18 cellular contexts compared by ENCODE assay signal in genomic region chr22:46586531-46587011, GRCh38. TPM values are rescaled to one million over a fixed set of nuclear protein-coding genes. Genes with fewer than 3 reads are reported as not detected.
DNase-seq lines count a peak whose midpoint lies in the region; ATAC-seq, FAIRE-seq and TF ChIP-seq lines count a peak whose summit lies in the region.
"Had no signal": no experiment of that assay in that cellular context is flagged by ENCODE, and none has a peak within 500 bp of the region (broad histone marks: within the 10 kb centered on the region; RNA-seq: fewer than 3 reads in every experiment).

No MANE protein-coding gene starts in this region.

- TF ChIP-seq RAD21 in GM12878 (IDR thresholded peaks at IDR 0.05; ENCODE audit: insufficient read depth, low read depth, low read length): no peak

- peak overlapping the region; percentile 78 for H3K27ac ChIP-seq in GM12878 (ENCODE audit: control insufficient read depth, insufficient read depth)
- no peak overlapping the region for H3K27ac ChIP-seq in neuronal stem cell (replicated peaks; ENCODE audit: low read length)
- H3K27ac ChIP-seq in PC-3 (ENCODE audit: low read length): no peak overlapping the region
- H3K27ac ChIP-seq: WERI-Rb-1 had no signal

- no peaks in the 10 kb centered on the region for H3K9me3 Mint-ChIP-seq in activated CD4-positive, alpha-beta T cell treated with anti-CD3 and anti-CD28 coated beads, Interleukin-2, amount 10 ng/mL, durations not matched to agents 7 days and 5 days
- H3K9me3 Mint-ChIP-seq: CD8-positive, alpha-beta T cell had no signal

- RAD21 ChIA-PET in GM12878 (lab: Charles Lee; ENCODE audit: unreplicated experiment): interaction anchor here (0.6 to 1.8 kb wide), 4 partner anchors 9 to 216 kb away, joined by 3 to 6 read pairs (median 4); no protein-coding TSS in a partner anchor

- TF ChIP-seq POLR2A in GM12878 (IDR thresholded peaks at IDR 0.05; ENCODE audit: low read depth, low read length): no peak

- peaks cover 2% of the 10 kb centered on the region for H3K36me3 Mint-ChIP-seq in activated CD4-positive, alpha-beta T cell treated with anti-CD3 and anti-CD28 coated beads, Interleukin-2, amount 10 ng/mL, durations not matched to agents 7 days and 5 days (ENCODE audit: low read depth)
- H3K36me3 Mint-ChIP-seq: CD8-positive, alpha-beta T cell had no signal

- H3K79me1 ChIP-seq in neuronal stem cell (ENCODE audit: low read depth, low read length): peaks cover 19% of the 10 kb centered on the region

- DNase-seq in activated CD4-positive, alpha-beta T cell treated with anti-CD3 and anti-CD28 coated beads, Interleukin-2, amount 10 ng/mL, durations not matched to agents 7 days and 5 days: no peak
- DNase-seq in activated CD4-positive, alpha-beta T cell treated with anti-CD3 and anti-CD28 coated beads, Interleukin-2, amount 50 U/mL, for 48 hours: no peak
- DNase-seq in GM12878 (ENCODE audit: low read depth, low spot score) (no peak), neuronal stem cell (ENCODE audit: low spot score) (no peak), KG1 (lab: John Stamatoyannopoulos, UW) (no peak), PC-3 (no peak), NCI-H2081 treated with DMSO at 0.1 percent for 48 hours (lab: John Stamatoyannopoulos, UW) (no peak)
- DNase-seq: activated CD8-positive, alpha-beta memory T cell treated with anti-CD3 and anti-CD28 coated beads, Interleukin-2, amount 50 U/mL, for 4 hours; MM.1S; NCI-H2029; NCI-H524; retina; trophoblast cell; WERI-Rb-1 had no signal

- ATAC-seq in GM21515 (IDR thresholded peaks at IDR 0.05; ENCODE audit: unreplicated experiment) (peak; percentile 5), GM12878 (peak; percentile 3), PC-3 (no peak)

- no peak overlapping the region for H3K4ac ChIP-seq in neuronal stem cell (ENCODE audit: low read length)

- peak overlapping the region; percentile 57 for H3K18ac ChIP-seq in neuronal stem cell (ENCODE audit: low read length)

- H3K14ac ChIP-seq in neuronal stem cell (ENCODE audit: low read length): no peak overlapping the region

- WGBS in GM12878 (ENCODE audit: insufficient coverage, insufficient replicate concordance, low lambda C conversion rate, missing lambda C conversion rate): 42% methylated on average over 12 of the region's 12 CpGs
- no CpG with 5 or more reads among the region's 12 CpGs for WGBS in neuronal stem cell (ENCODE audit: extremely low coverage in 2 of 2, insufficient read length in 2 of 2, insufficient replicate concordance in 1 of 2), 2 donors

- H4K20me1 ChIP-seq in GM12878 (ENCODE audit: control insufficient read depth, insufficient read depth) (no peaks in the 10 kb centered on the region), PC-3 (ENCODE audit: low read length) (no peaks in the 10 kb centered on the region)

- H3K27me3 Mint-ChIP-seq in activated CD4-positive, alpha-beta T cell treated with anti-CD3 and anti-CD28 coated beads, Interleukin-2, amount 10 ng/mL, durations not matched to agents 7 days and 5 days: no peaks in the 10 kb centered on the region

- H2AFZ ChIP-seq in GM12878 (ENCODE audit: control insufficient read depth, low read depth, low read length) (no peak overlapping the region), neuronal stem cell (ENCODE audit: low read length) (no peak overlapping the region), PC-3 (ENCODE audit: low read length) (no peak overlapping the region)

- peaks cover 53% of the 10 kb centered on the region for H3K4me1 Mint-ChIP-seq in activated CD4-positive, alpha-beta T cell treated with anti-CD3 and anti-CD28 coated beads, Interleukin-2, amount 10 ng/mL, durations not matched to agents 7 days and 5 days

- H3K9me2 ChIP-seq in PC-3 (replicated peaks; ENCODE audit: low read length): no peaks in the 10 kb centered on the region

- SMC1A ChIA-PET in GM12878 (lab: Charles Lee; ENCODE audit: uncharacterized antibody, unreplicated experiment): interaction anchor here (0.8 to 1.5 kb wide), 2 partner anchors 27 to 184 kb away, joined by 4 read pairs; no protein-coding TSS in a partner anchor

- H2BK12ac ChIP-seq in neuronal stem cell (ENCODE audit: low read length): no peak overlapping the region

- no peak overlapping the region for H4K91ac ChIP-seq in neuronal stem cell (ENCODE audit: low read depth, low read length, poor library complexity)

- peak overlapping the region; percentile 17 for H4K8ac ChIP-seq in neuronal stem cell (ENCODE audit: low read depth, low read length)

- H3K27me3 ChIP-seq in GM12878 (replicated peaks in 1 of 2; ENCODE audit: control insufficient read depth in 2 of 2, insufficient read depth in 2 of 2, low read length in 1 of 2) (no peaks in the 10 kb centered on the region), neuronal stem cell (ENCODE audit: control insufficient read depth in 3 of 3, insufficient read depth in 3 of 3, low read depth in 1 of 3, low read length in 3 of 3) (peaks cover 0 to 18% (median 0%) of the 10 kb centered on the region in 3 experiments), PC-3 (ENCODE audit: low read length) (no peaks in the 10 kb centered on the region)

- H3K79me2 ChIP-seq in GM12878 (ENCODE audit: control insufficient read depth, insufficient read depth, low read length) (peaks cover 5% of the 10 kb centered on the region), PC-3 (ENCODE audit: low read length) (peaks cover 2% of the 10 kb centered on the region; the same call in 1 of the 2 replicates)

- CTCF ChIA-PET in activated CD4-positive, alpha-beta T cell treated with anti-CD3 and anti-CD28 coated beads, Interleukin-2, amount 10 ng/mL, durations not matched to agents 7 days and 5 days (lab: Charles Lee): no interaction called here
- CTCF ChIA-PET in GM12878 (lab: Yijun Ruan, JAX): interaction anchor here (1.5 kb wide), 1 partner anchor 23 kb away, joined by 10 read pairs; no protein-coding TSS in a partner anchor
- CTCF ChIA-PET in PC-3 (lab: Charles Lee): no interaction called here

- intact Hi-C loops in GM12878 (cut with micrococcal nuclease; ENCODE audit: unreplicated experiment): loop anchor here (2.0 to 5.0 kb wide), 2 partner anchors 18 to 151 kb away; partner anchors contain the start of gene CERK
- intact Hi-C loops in PC-3 (cut with micrococcal nuclease): no loop called here

- no peak overlapping the region for H2BK15ac ChIP-seq in neuronal stem cell (ENCODE audit: low read length)

- peak overlapping the region; percentile 70 for H3K4me3 Mint-ChIP-seq in activated CD4-positive, alpha-beta T cell treated with anti-CD3 and anti-CD28 coated beads, Interleukin-2, amount 10 ng/mL, durations not matched to agents 7 days and 5 days

- H3K27ac Mint-ChIP-seq in activated CD4-positive, alpha-beta T cell treated with anti-CD3 and anti-CD28 coated beads, Interleukin-2, amount 10 ng/mL, durations not matched to agents 7 days and 5 days: peak overlapping the region; percentile 93

- H3K9me3 ChIP-seq in GM12878 (replicated peaks; ENCODE audit: control insufficient read depth, insufficient read depth, low read length): no peaks in the 10 kb centered on the region
- H3K9me3 ChIP-seq in neuronal stem cell (replicated peaks in 1 of 2; ENCODE audit: control insufficient read depth in 2 of 2, insufficient read depth in 1 of 2, low read depth in 1 of 2, low read length in 2 of 2): peaks cover 0 to 2% of the 10 kb centered on the region in 2 donors
- H3K9me3 ChIP-seq in PC-3 (ENCODE audit: low read length): no peaks in the 10 kb centered on the region

- TF ChIP-seq EP300 in GM12878 (IDR thresholded peaks at IDR 0.05; ENCODE audit: borderline replicate concordance in 1 of 2, control insufficient read depth in 1 of 2, low read depth in 2 of 2, low read length in 2 of 2): no peak

- BruUV-seq in GM12878 (replicated peaks; lab: Mats Ljungman, UMichigan) (no TSS peak), PC-3 (replicated peaks; lab: Mats Ljungman, UMichigan) (no TSS peak)

- H2BK5ac ChIP-seq in neuronal stem cell (ENCODE audit: low read length): peak overlapping the region; percentile 39

- no peak for FAIRE-seq in GM12878 (lab: Jason Lieb, UNC)
- FAIRE-seq: A204.1 had no signal

- peak overlapping the region; percentile 81 for H2BK120ac ChIP-seq in neuronal stem cell (ENCODE audit: low read depth, low read length)

- TF ChIP-seq CTCF in GM12878 (IDR thresholded peaks at IDR 0.05 in 2 of 3, conservative IDR thresholded peaks at IDR 0.05 in 1 of 3; ENCODE audit: control insufficient read depth in 2 of 3, extremely low read depth in 1 of 3, insufficient read depth in 1 of 3, low read depth in 3 of 3, low read length in 3 of 3): no peak
- no peak for TF ChIP-seq CTCF in PC-3 (conservative IDR thresholded peaks at IDR 0.05; ENCODE audit: low read depth, low read length)

- no peaks in the 10 kb centered on the region for H3F3A ChIP-seq in PC-3 (ENCODE audit: low read length, unreplicated experiment)

- peak overlapping the region; percentile 65; the same call in 1 of the 2 replicates for H3K4me3 ChIP-seq in GM12878
- H3K4me3 ChIP-seq in neuronal stem cell (ENCODE audit: low read length in 2 of 2): no peak overlapping the region
- H3K4me3 ChIP-seq in PC-3 (ENCODE audit: low read length): no peak overlapping the region
- H3K4me3 ChIP-seq: lung had no signal

- peak overlapping the region; percentile 75 for H2AK5ac ChIP-seq in neuronal stem cell (ENCODE audit: low read depth, low read length)

- in situ Hi-C loops in GM12878 (cut with MboI): no loop called here

- no peak overlapping the region for H3K23ac ChIP-seq in neuronal stem cell (ENCODE audit: low read depth, low read length, poor library complexity)

- H3K9ac ChIP-seq in GM12878 (ENCODE audit: control insufficient read depth, insufficient read depth, low read length): peak overlapping the region; percentile 37; the same call in 1 of the 2 replicates
- no peak overlapping the region for H3K9ac ChIP-seq in neuronal stem cell (ENCODE audit: low read depth, low read length, poor library complexity)
- no peak overlapping the region for H3K9ac ChIP-seq in PC-3 (ENCODE audit: low read length)

- H3K4me1 ChIP-seq in GM12878 (ENCODE audit: control insufficient read depth, insufficient read depth, low read length) (peaks cover 56% of the 10 kb centered on the region), neuronal stem cell (ENCODE audit: control insufficient read depth in 2 of 2, insufficient read depth in 1 of 2, low read depth in 1 of 2, low read length in 2 of 2) (peaks cover 9 to 26% of the 10 kb centered on the region in 2 donors), PC-3 (ENCODE audit: insufficient read depth, low read length) (no peaks in the 10 kb centered on the region)

- POLR2A ChIA-PET in activated CD4-positive, alpha-beta T cell treated with anti-CD3 and anti-CD28 coated beads, Interleukin-2, amount 10 ng/mL, durations not matched to agents 7 days and 5 days (lab: Charles Lee): no interaction called here
- POLR2A ChIA-PET in GM12878 (lab: Charles Lee): interaction anchor here (0.5 to 1.0 kb wide), 2 partner anchors 28 to 37 kb away, joined by 3 read pairs; no protein-coding TSS in a partner anchor
- POLR2A ChIA-PET in PC-3 (lab: Charles Lee; ENCODE audit: unreplicated experiment): no interaction called here

- H3K36me3 ChIP-seq in GM12878 (ENCODE audit: control insufficient read depth in 2 of 2, insufficient read depth in 2 of 2, low read length in 1 of 2) (no peaks in the 10 kb centered on the region; a peak in 1 of 4 replicates), neuronal stem cell (replicated peaks in 1 of 2; ENCODE audit: control insufficient read depth in 2 of 2, insufficient read depth in 2 of 2, low read length in 2 of 2) (no peaks in the 10 kb centered on the region), PC-3 (ENCODE audit: low read depth, low read length) (no peaks in the 10 kb centered on the region)
- H3K36me3 ChIP-seq: WERI-Rb-1 had no signal

- H3K4me2 ChIP-seq in GM12878 (ENCODE audit: control insufficient read depth, insufficient read depth): peak overlapping the region; percentile 94
- H3K4me2 ChIP-seq in neuronal stem cell (ENCODE audit: insufficient read depth, low read length, poor library complexity, severe bottlenecking): no peak overlapping the region
- no peak overlapping the region for H3K4me2 ChIP-seq in PC-3 (ENCODE audit: low read length)

RNA-seq across cellular contexts. Expression of gene GRAMD4, which starts 33.6 kb away (rescaled TPM):
- 10 to 100 TPM; 40.8 to 43.2 TPM for total RNA-seq in activated CD4-positive, alpha-beta T cell treated with anti-CD3 and anti-CD28 coated beads, Interleukin-2, amount 10 ng/mL, durations not matched to agents 7 days and 5 days
- 20.3 and 24.6 TPM in 2 replicates for total RNA-seq in GM12878 (2013; cell fraction: nucleolus; rRNA removed)
- 27.4 and 28.7 TPM in 2 replicates for total RNA-seq in GM12878 (2014; rRNA removed)
- 8.9 and 11.7 TPM in 2 replicates for total RNA-seq in GM12878 (2014; rRNA removed; fragmentation: Illumina TruSeq; extraction: Trizol)
- 45.5 and 49.1 TPM in 2 replicates for total RNA-seq in GM12878 (2021)
- polyA plus RNA-seq in GM12878 (2011; ENCODE audit: low read depth): 2.6 TPM
- polyA plus RNA-seq in GM12878 (2011; rRNA removed): 22.1 and 24.3 TPM in 2 replicates
- 11.8 and 18.5 TPM in 2 replicates for polyA plus RNA-seq in GM12878 (2011; cell fraction: cytosol; rRNA removed)
- polyA plus RNA-seq in GM12878 (2011; cell fraction: nucleus; rRNA removed): 69.1 and 78.8 TPM in 2 replicates
- polyA plus RNA-seq in GM12878 (2012): 6.2 and 8.4 TPM in 2 replicates
- polyA plus RNA-seq in GM12878 (2014; fragmentation: Illumina TruSeq; extraction: Trizol): 7.2 and 9.5 TPM in 2 replicates
- polyA plus RNA-seq in GM12878 (2014; fragmentation: Nextera tagmentation; extraction: Ambion mirVana): under 1 TPM; 0.21 to 0.73 TPM
- polyA plus RNA-seq in GM12878 (2014; rRNA removed): 32.3 and 38.6 TPM in 2 replicates
- polyA plus RNA-seq in GM12878 (2016; fragmentation: Nextera tagmentation; extraction: Ambion mirVana): 1 to 10 TPM; 4.2 to 5.3 TPM
- 34.2 and 34.7 TPM in 2 replicates for polyA minus RNA-seq in GM12878 (2011; rRNA and poly(A)+ RNA removed)
- polyA minus RNA-seq in GM12878 (2011; cell fraction: cytosol; rRNA and poly(A)+ RNA removed): 13.9 and 15.8 TPM in 2 replicates
- polyA minus RNA-seq in GM12878 (2011; cell fraction: nucleus; rRNA and poly(A)+ RNA removed): 26.5 and 39.9 TPM in 2 replicates
- polyA plus RNA-seq in neuronal stem cell (2013, experiment 1 of 2): 13.1 TPM
- polyA plus RNA-seq in neuronal stem cell (2013, experiment 2 of 2): 11.3 TPM
- total RNA-seq in PC-3 (2014; rRNA removed): 18.9 and 25.3 TPM in 2 replicates

RNA-seq across cellular contexts. Expression of gene CELSR1, which starts 49.2 kb away (rescaled TPM):
- total RNA-seq in activated CD4-positive, alpha-beta T cell treated with anti-CD3 and anti-CD28 coated beads, Interleukin-2, amount 10 ng/mL, durations not matched to agents 7 days and 5 days: under 1 TPM; 0.20 to 0.23 TPM
- total RNA-seq in GM12878 (2013; cell fraction: nucleolus; rRNA removed): 6.5 and 9.5 TPM in 2 replicates
- total RNA-seq in GM12878 (2014; rRNA removed) (0.34 and 0.38 TPM in 2 replicates), GM12878 (2014; rRNA removed; fragmentation: Illumina TruSeq; extraction: Trizol) (0.22 and 0.23 TPM in 2 replicates), GM12878 (2021) (0.74 and 0.90 TPM in 2 replicates), PC-3 (2014; rRNA removed) (14.2 and 19.3 TPM in 2 replicates)
- polyA plus RNA-seq in GM12878 (2011; ENCODE audit: low read depth): 0.20 TPM
- polyA plus RNA-seq in GM12878 (2011; rRNA removed) (1.3 and 1.7 TPM in 2 replicates), GM12878 (2014; fragmentation: Illumina TruSeq; extraction: Trizol) (0.32 and 0.37 TPM in 2 replicates), GM12878 (2014; fragmentation: Nextera tagmentation; extraction: Ambion mirVana) (under 1 TPM in 1 of 2 experiments, not detected in 1; 0.05 TPM), GM12878 (2014; rRNA removed) (0.66 and 0.78 TPM in 2 replicates), GM12878 (2016; fragmentation: Nextera tagmentation; extraction: Ambion mirVana) (under 1 TPM in 1 of 2 experiments, not detected in 1; 0.08 TPM)
- polyA plus RNA-seq in GM12878 (2011; cell fraction: cytosol; rRNA removed): 2.4 and 2.5 TPM in 2 replicates
- polyA plus RNA-seq in GM12878 (2011; cell fraction: nucleus; rRNA removed): 14.0 and 14.2 TPM in 2 replicates
- polyA plus RNA-seq in GM12878 (2012): 0.51 and 0.73 TPM in 2 replicates
- polyA minus RNA-seq in GM12878 (2011; rRNA and poly(A)+ RNA removed): 5.9 and 8.8 TPM in 2 replicates
- 2.8 and 3.7 TPM in 2 replicates for polyA minus RNA-seq in GM12878 (2011; cell fraction: cytosol; rRNA and poly(A)+ RNA removed)
- 9.6 and 16.9 TPM in 2 replicates for polyA minus RNA-seq in GM12878 (2011; cell fraction: nucleus; rRNA and poly(A)+ RNA removed)
- polyA plus RNA-seq in neuronal stem cell (2013, experiment 1 of 2): 6.6 TPM
- 7.3 TPM for polyA plus RNA-seq in neuronal stem cell (2013, experiment 2 of 2)
